ENCODE assay signal across 29 cellular contexts in the genomic region with DNA sequence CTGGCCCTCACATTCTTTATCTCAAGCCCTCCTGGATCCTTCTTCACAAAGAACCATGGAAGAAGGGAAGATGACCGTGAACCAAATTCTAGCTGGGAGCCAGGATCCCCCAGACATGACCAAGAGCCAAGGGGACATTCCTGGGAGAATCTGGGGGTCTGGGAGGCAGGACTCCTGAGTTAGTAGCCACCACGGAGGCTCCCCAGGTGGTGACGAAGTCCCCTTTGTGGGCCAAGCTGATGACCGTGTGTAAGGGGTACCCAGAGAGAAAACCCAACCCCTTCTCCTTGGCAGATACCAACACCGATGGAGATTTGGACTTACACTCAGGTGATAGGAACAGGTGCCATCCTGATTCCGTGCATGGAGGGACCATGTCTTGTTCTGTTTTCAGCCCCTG. TPM values are rescaled to one million over a fixed set of nuclear protein-coding genes. Genes with fewer than 3 reads are reported as not detected.
"Had no signal": no experiment of that assay in that cellular context is flagged by ENCODE, and none has a peak within 500 bp of the region (broad histone marks: within the 10 kb centered on the region; RNA-seq: fewer than 3 reads in every experiment).

No MANE protein-coding gene starts in this region.

- H3K36me3 Mint-ChIP-seq: immature natural killer cell, natural killer cell had no signal

- H3K27me3 ChIP-seq: brain microvascular endothelial cell, colonic mucosa, esophagus muscularis mucosa, pancreas, suprapubic skin, vagina had no signal

- H3K4me1 Mint-ChIP-seq: central memory CD8-positive, alpha-beta T cell; immature natural killer cell had no signal

- H3K4me3 ChIP-seq: colonic mucosa, dorsolateral prefrontal cortex, esophagus muscularis mucosa, hepatocyte, left lung, pancreas, skin epidermis, stomach, suprapubic skin, vagina had no signal

- H3K27ac ChIP-seq: brain microvascular endothelial cell, colonic mucosa, esophagus muscularis mucosa, hepatocyte, left lung, neutrophil, pancreas, skin epidermis, stomach, suprapubic skin, vagina had no signal

- H3K4me3 Mint-ChIP-seq: activated T-cell treated with anti-CD3 and anti-CD28 coated beads, Interleukin-2, amount 50 U/mL, for 4 hours; central memory CD8-positive, alpha-beta T cell; effector memory CD8-positive, alpha-beta T cell; immature natural killer cell; natural killer cell had no signal

- H3K36me3 ChIP-seq: brain microvascular endothelial cell, colonic mucosa, esophagus muscularis mucosa, pancreas, suprapubic skin, vagina had no signal

- H3K9me3 ChIP-seq: colonic mucosa, esophagus muscularis mucosa, left lung, neutrophil, pancreas, stomach, suprapubic skin, vagina had no signal

- H3K4me1 ChIP-seq: colonic mucosa, left lung, pancreas had no signal

- H3K27ac Mint-ChIP-seq: activated T-helper 2 cell treated with anti-CD3 and anti-CD28 coated beads, Interferon-gamma antibody, Interleukin-2, Interleukin-4, amounts not matched to agents 10 μg/mL and 5 μg/mL and 100 μg/mL, durations not matched to agents 14 hours and 24 hours and 36 hours; natural killer cell had no signal

- ATAC-seq: activated T-cell treated with anti-CD3 and anti-CD28 coated beads, Interleukin-2, amount 50 U/mL, for 4 hours; effector memory CD8-positive, alpha-beta T cell; left lung; natural killer cell had no signal

- H3K9me3 Mint-ChIP-seq: activated T-cell treated with anti-CD3 and anti-CD28 coated beads, Interleukin-2, amount 50 U/mL, for 4 hours; activated T-helper 2 cell treated with anti-CD3 and anti-CD28 coated beads, Interferon-gamma antibody, Interleukin-2, Interleukin-4, amounts not matched to agents 10 μg/mL and 5 μg/mL and 100 μg/mL, durations not matched to agents 14 hours and 24 hours and 36 hours; central memory CD8-positive, alpha-beta T cell; effector memory CD8-positive, alpha-beta T cell; immature natural killer cell; natural killer cell had no signal

- DNase-seq: activated CD4-positive, alpha-beta T cell treated with anti-CD3 and anti-CD28 coated beads for 1 hour; activated CD4-positive, alpha-beta T cell treated with anti-CD3 and anti-CD28 coated beads, Interleukin-2, amount 50 U/mL, for 1 hour; activated naive CD4-positive, alpha-beta T cell treated with anti-CD3 and anti-CD28 coated beads, Interleukin-2, amount 50 U/mL, for 16 hours; activated T-cell treated with anti-CD3 and anti-CD28 coated beads, Interleukin-2, amount 50 U/mL, for 4 hours; brain microvascular endothelial cell; colonic mucosa; effector memory CD8-positive, alpha-beta T cell; immature natural killer cell; kidney glomerular epithelial cell; mammary epithelial cell; midbrain; natural killer cell; stimulated activated CD4-positive, alpha-beta T cell treated with anti-CD3 and anti-CD28 coated beads, Interleukin-1b, Interleukin-23, amount 100 ng/mL, for 48 hours; stomach; T-helper 9 cell; trophoblast cell had no signal

RNA-seq across cellular contexts. Expression of a gene that starts 6.8 kb away (rescaled TPM):
- total RNA-seq: activated T-cell treated with anti-CD3 and anti-CD28 coated beads, Interleukin-2, amount 50 U/mL, for 4 hours; natural killer cell; T-helper 1 cell treated with Interleukin-12 subunit alpha and Interleukin-12 subunit beta and Interleukin-4 antibody, amounts not matched to agents 30 ng/mL and 1 ng/mL, for 36 hours; vagina had no signal
- polyA plus RNA-seq: hepatocyte, mammary epithelial cell had no signal

RNA-seq across cellular contexts. Expression of a gene that starts 46.0 kb away (rescaled TPM):
- total RNA-seq: activated T-cell treated with anti-CD3 and anti-CD28 coated beads, Interleukin-2, amount 50 U/mL, for 4 hours; natural killer cell; suprapubic skin had no signal
- polyA plus RNA-seq: aorta had no signal
